In genomic region chr11:128483211-128483788, GRCh38 we compare ENCODE assay signal across 8 cellular contexts.
DNase-seq lines count a peak whose midpoint lies in the region; ATAC-seq, FAIRE-seq and TF ChIP-seq lines count a peak whose summit lies in the region.

No MANE protein-coding gene starts in this region.

- peak overlapping the region; percentile 52 for H3K27ac ChIP-seq in CD8-positive, alpha-beta memory T cell (ENCODE audit: low read depth, low read length)

- peak in 3 of 5 donors; percentile 45 to 59 (median 55) for DNase-seq in CD8-positive, alpha-beta memory T cell
- peak; percentile 40 for DNase-seq in effector CD4-positive, alpha-beta T cell
- DNase-seq in occipital lobe (lab: John Stamatoyannopoulos, UW) (no peak), foreskin fibroblast (no peak), frontal cortex (ENCODE audit: low spot score in 2 of 2) (no peak), cerebellar cortex (ENCODE audit: low spot score) (no peak)

- no peak for TF ChIP-seq CTCF in foreskin fibroblast (IDR thresholded peaks at IDR 0.05; ENCODE audit: low read depth, low read length)

- H3K9me3 Mint-ChIP-seq in CD8-positive, alpha-beta memory T cell = no peaks in the 10 kb centered on the region

- peak overlapping the region; percentile 72 to 89 (median 81) for H3K4me3 Mint-ChIP-seq in CD8-positive, alpha-beta memory T cell

- CTCF ChIA-PET in CD8-positive, alpha-beta memory T cell (lab: Charles Lee) = interaction anchor here (1.2 to 3.1 kb wide), 10 partner anchors 10 to 193 kb away, joined by 3 to 13 read pairs (median 4); no protein-coding TSS in a partner anchor

- POLR2A ChIA-PET in CD8-positive, alpha-beta memory T cell (lab: Charles Lee) = interaction anchor here (0.8 to 2.0 kb wide), 15 partner anchors 11 to 211 kb away, joined by 3 to 15 read pairs (median 5); partner anchors contain the start of gene FLI1

- peaks cover 0 to 2% of the 10 kb centered on the region in 2 donors for H3K27me3 Mint-ChIP-seq in CD8-positive, alpha-beta memory T cell

- peaks cover 50 to 96% (median 70%) of the 10 kb centered on the region in 3 donors for H3K36me3 Mint-ChIP-seq in CD8-positive, alpha-beta memory T cell

- peak overlapping the region; percentile 82 to 99 (median 96) for H3K27ac Mint-ChIP-seq in CD8-positive, alpha-beta memory T cell

- H3K9me3 ChIP-seq in CD8-positive, alpha-beta memory T cell (ENCODE audit: low read length) = no peaks in the 10 kb centered on the region

- no peak for FAIRE-seq in frontal cortex (lab: Jason Lieb, UNC)

- H3K4me1 Mint-ChIP-seq in CD8-positive, alpha-beta memory T cell = peaks cover 97 to 99% (median 98%) of the 10 kb centered on the region in 3 donors

- H3K4me1 ChIP-seq in CD8-positive, alpha-beta memory T cell (ENCODE audit: insufficient read depth, low read length) = peaks cover 96% of the 10 kb centered on the region

- H3K36me3 ChIP-seq in CD8-positive, alpha-beta memory T cell (ENCODE audit: insufficient read depth, low read length) = peaks cover 83% of the 10 kb centered on the region

- ATAC-seq in GM19463 (IDR thresholded peaks at IDR 0.05; ENCODE audit: unreplicated experiment) (peak; percentile 67), HG03520 (IDR thresholded peaks at IDR 0.05; ENCODE audit: unreplicated experiment) (peak; percentile 57)

- no peaks in the 10 kb centered on the region for H3K27me3 ChIP-seq in CD8-positive, alpha-beta memory T cell (ENCODE audit: insufficient read depth, low read length, poor library complexity, severe bottlenecking)

- H3K4me3 ChIP-seq in CD8-positive, alpha-beta memory T cell (ENCODE audit: low read length) = peak overlapping the region; percentile 44
- H3K4me3 ChIP-seq in foreskin fibroblast (ENCODE audit: low read depth in 1 of 2, low read length in 2 of 2) = no peak overlapping the region

Comparison
In these comparisons a context has a peak if more than half of its experiments do, and no peak if none do; other contexts are left out.
1. DNase-seq: peak in CD8-positive, alpha-beta memory T cell (3 of 5) and effector CD4-positive, alpha-beta T cell (single experiment); none in occipital lobe (single experiment), foreskin fibroblast (0 of 2), frontal cortex (0 of 2) and cerebellar cortex (single experiment).